ENCODE assay signal across 8 cellular contexts in the genomic region with DNA sequence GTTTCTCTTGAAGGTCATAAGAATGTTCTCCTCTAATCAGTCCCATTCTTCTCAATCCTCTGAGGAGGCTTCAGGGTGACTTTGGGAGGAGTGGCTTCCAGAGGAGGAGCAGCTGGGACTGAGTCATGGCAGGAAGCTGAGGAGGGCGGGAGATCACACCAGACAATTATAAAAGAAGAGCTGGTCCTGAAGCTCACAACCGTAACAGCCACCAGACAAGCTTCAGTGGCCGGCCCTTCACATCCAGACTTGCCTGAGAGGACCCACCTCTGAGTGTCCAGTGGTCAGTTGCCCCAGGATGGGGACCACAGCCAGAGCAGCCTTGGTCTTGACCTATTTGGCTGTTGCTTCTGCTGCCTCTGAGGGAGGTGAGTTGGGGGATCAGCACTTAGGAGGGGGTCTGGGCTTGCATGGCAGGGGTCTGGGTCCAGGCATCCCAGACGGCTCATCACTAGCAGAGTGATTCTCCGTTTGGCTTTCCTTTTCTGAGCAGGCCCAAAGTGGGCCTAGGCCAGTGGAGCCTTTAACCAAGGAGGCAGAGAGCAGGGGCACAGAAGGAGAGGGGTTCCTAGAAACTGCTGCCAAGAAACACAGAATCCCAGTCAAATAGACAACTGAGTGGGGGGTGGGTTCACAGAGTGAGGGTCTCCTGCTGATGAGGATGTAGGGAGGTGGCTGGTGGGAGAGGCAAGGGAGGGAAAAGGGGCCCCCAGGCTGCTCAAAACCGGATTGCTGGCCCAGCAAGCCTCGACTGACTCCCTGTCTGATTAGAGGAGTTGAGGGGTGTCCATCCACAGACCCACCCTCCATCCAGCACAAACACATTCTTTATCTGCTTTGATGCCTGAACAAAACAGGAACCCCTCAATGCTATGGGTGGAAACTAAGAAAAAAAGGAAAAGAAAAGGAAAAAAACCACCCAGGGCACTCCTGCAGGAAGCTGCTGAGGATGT. TPM values are rescaled to one million over a fixed set of nuclear protein-coding genes. Genes with fewer than 3 reads are reported as not detected.
DNase-seq lines count a peak whose midpoint lies in the region; TF ChIP-seq lines count a peak whose summit lies in the region.

A gene (plus strand): TSS at position 198 of the 953 bp plus-strand sequence. CDS start 101 bp downstream, at position 299.

- no peaks in the 10 kb centered on the region for H3K27me3 Mint-ChIP-seq in brain

- TF ChIP-seq EP300 in transverse colon (IDR thresholded peaks at IDR 0.05; ENCODE audit: low read depth) = no peak

- 54 to 56% methylated on average over 4 to 7 of the region's 7 CpGs for WGBS in transverse colon (ENCODE audit: low coverage in 1 of 2), 2 donors

- no peaks in the 10 kb centered on the region for H3K9me3 ChIP-seq in transverse colon

- H3K9me3 Mint-ChIP-seq in brain = peaks cover 0 to 2% (median 0%) of the 10 kb centered on the region in 5 experiments

- H3K36me3 Mint-ChIP-seq in brain = peaks cover 32% of the 10 kb centered on the region

- peaks cover 0 to 3% (median 0%) of the 10 kb centered on the region in 4 donors for H3K36me3 ChIP-seq in transverse colon

- H3K4me3 ChIP-seq in transverse colon = peak within 1 kb of the TSS in 1 of 4 donors; percentile 12

- peak; percentile 92 for DNase-seq in AG08395 (ENCODE audit: low spot score)
- peak; percentile 52 for DNase-seq in KBM-7
- DNase-seq in left kidney (ENCODE audit: low read depth, low spot score) = peak; percentile 46
- DNase-seq in transverse colon = peak; percentile 55
- no peak for DNase-seq in effector CD8-positive, alpha-beta T cell (lab: John Stamatoyannopoulos, UW)
- no peak for DNase-seq in NCI-H1417 treated with DMSO at 0.1 percent for 48 hours (lab: John Stamatoyannopoulos, UW)
- no peak for DNase-seq in GM10248 (ENCODE audit: extremely low spot score)

- no peak within 1 kb of the TSS for H3K4me3 Mint-ChIP-seq in brain

- in situ Hi-C loops in KBM-7 (cut with MboI; ENCODE audit: low pct_unique_long_range_greater_than_20kb, low sequenced_read_pairs) = no loop called here
- in situ Hi-C loops in transverse colon (cut with MboI; ENCODE audit: low pct_ligation_motif_present in 1 of 4, low pct_unique_long_range_greater_than_20kb in 1 of 4, low sequenced_read_pairs in 3 of 4) = no loop called here

- POLR2A ChIA-PET in GM10248 (lab: Yijun Ruan, JAX) = interaction anchor here (0.6 kb wide), 1 partner anchor 410 kb away, joined by 3 read pairs; no protein-coding TSS in a partner anchor

- CTCF ChIA-PET in GM10248 (lab: Yijun Ruan, JAX) = interaction anchor here (1.0 to 1.4 kb wide), 4 partner anchors 8 to 52 kb away, joined by 3 to 5 read pairs (median 3); no protein-coding TSS in a partner anchor

- peak; percentile 30 for TF ChIP-seq POLR2A in transverse colon (IDR thresholded peaks at IDR 0.05)

- no peaks in the 10 kb centered on the region for H3K27me3 ChIP-seq in transverse colon

- peaks cover 0 to 18% (median 6%) of the 10 kb centered on the region in 4 donors for H3K4me1 ChIP-seq in transverse colon

- peak within 1 kb of the TSS; percentile 51 to 74 (median 70) for H3K27ac ChIP-seq in transverse colon

- intact Hi-C loops in transverse colon (cut with DNase I; ENCODE audit: low total_unique reads) = no loop called here

- no peak for TF ChIP-seq CTCF in brain (conservative IDR thresholded peaks at IDR 0.05)
- TF ChIP-seq CTCF in transverse colon (IDR thresholded peaks at IDR 0.05) = no peak
- no peak for TF ChIP-seq CTCF in GM10248 (IDR thresholded peaks at IDR 0.05; ENCODE audit: control extremely low read depth, extremely low read depth, low read depth, missing control alignments)

- H3K4me1 Mint-ChIP-seq in brain = peaks cover 16% of the 10 kb centered on the region

- peak within 1 kb of the TSS in 4 of 5 experiments; percentile 38 to 83 (median 66) for H3K27ac Mint-ChIP-seq in brain

RNA-seq across cellular contexts. Expression of the gene that starts here (rescaled TPM):
- 7.3 TPM for polyA plus RNA-seq in brain (ENCODE audit: insufficient read depth, low read depth, low replicate concordance)
- total RNA-seq in transverse colon = 1 to 10 TPM; 1.5 to 5.4 (median 3.3) TPM

Comparison
In these comparisons a context has a peak if more than half of its experiments do, and no peak if none do; other contexts are left out.
1. DNase-seq: peak in AG08395 (single experiment), KBM-7 (single experiment), left kidney (single experiment) and transverse colon (single experiment); none in effector CD8-positive, alpha-beta T cell (single experiment), NCI-H1417 treated with DMSO at 0.1 percent for 48 hours (single experiment) and GM10248 (single experiment).